8 cellular contexts compared by ENCODE assay signal in the genomic region with DNA sequence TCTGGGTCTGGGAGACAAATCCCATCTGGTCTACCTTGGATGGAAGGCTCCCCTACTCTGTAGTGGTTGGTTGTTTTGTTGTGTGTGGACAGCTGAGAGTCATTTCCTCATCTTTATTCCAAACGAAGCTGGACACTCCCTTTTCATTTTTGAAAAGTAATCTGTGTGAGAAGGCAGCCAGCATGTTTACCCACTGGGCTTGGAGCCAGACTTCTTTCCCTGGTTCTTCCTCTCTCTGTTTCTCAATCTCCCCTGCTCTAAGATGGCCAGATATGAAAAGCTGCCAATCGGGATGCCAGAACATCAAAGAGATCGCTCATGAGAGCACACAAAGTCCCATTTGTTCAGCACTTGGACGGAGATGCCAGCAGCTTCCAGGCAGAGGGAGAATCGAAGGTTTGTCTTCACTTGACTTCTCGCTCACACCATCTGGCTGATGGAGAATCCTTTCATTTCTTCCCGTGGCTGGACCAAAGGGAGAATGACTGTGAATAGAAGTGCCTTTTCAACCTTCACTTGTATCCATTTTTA.
DNase-seq lines count a peak whose midpoint lies in the region; ATAC-seq and TF ChIP-seq lines count a peak whose summit lies in the region.

No MANE protein-coding gene starts in this region.

- in situ Hi-C loops in GM23248 (cut with MboI) = loop anchor here (10.0 to 25.0 kb wide), 2 partner anchors 315 to 672 kb away; no protein-coding TSS in a partner anchor

- no peak for ATAC-seq in GM21390 (IDR thresholded peaks at IDR 0.05; ENCODE audit: unreplicated experiment)
- no peak for ATAC-seq in activated CD4-positive, CD25-positive, alpha-beta regulatory T cell treated with anti-CD3 and anti-CD28 coated beads, Interleukin-2, amount 50 U/mL, for 24 hours

- WGBS in GM23248 (ENCODE audit: low coverage in 1 of 2, low lambda C conversion rate in 2 of 2, missing lambda C conversion rate in 2 of 2), 2 experiments = 2 to 4% methylated on average over 7 of the region's 7 CpGs

- DNase-seq in GM23248 (peak; percentile 71), RPMI7951 (ENCODE audit: low read depth) (peak; percentile 99), fibroblast of lung (ENCODE audit: low read depth in 2 of 2) (peak; percentile 77 to 97), GOT3 (lab: John Stamatoyannopoulos, UW) (no peak)
- DNase-seq in stimulated activated CD4-positive, alpha-beta T cell treated with anti-CD3 and anti-CD28 coated beads, Interleukin-4, amount 100 ng/mL, for 1 hour = no peak

- no peak for TF ChIP-seq CTCF in fibroblast of lung (conservative IDR thresholded peaks at IDR 0.05 in 1 of 2, IDR thresholded peaks at IDR 0.05 in 1 of 2; ENCODE audit: low read depth in 1 of 2, low read length in 2 of 2)
- no peak for TF ChIP-seq CTCF in parathyroid adenoma (IDR thresholded peaks at IDR 0.05)

- no peaks in the 10 kb centered on the region for H4K20me1 ChIP-seq in GM23248 (ENCODE audit: insufficient read depth)
- no peaks in the 10 kb centered on the region for H4K20me1 ChIP-seq in fibroblast of lung (ENCODE audit: control insufficient read depth, extremely low read depth, insufficient read depth, low read length)

- H3K9me2 ChIP-seq in GM23248 (ENCODE audit: insufficient read depth) = no peaks in the 10 kb centered on the region

- H3K9ac ChIP-seq in GM23248 (peak overlapping the region; percentile 29), fibroblast of lung (ENCODE audit: insufficient read depth, low read length) (no peak overlapping the region), parathyroid adenoma (no peak overlapping the region)

- peaks cover 10% of the 10 kb centered on the region; the same call in 1 of the 2 replicates for H3K4me1 ChIP-seq in GM23248 (ENCODE audit: insufficient read depth)
- H3K4me1 ChIP-seq in fibroblast of lung (ENCODE audit: control insufficient read depth, extremely low read depth, insufficient read depth, low read length) = no peaks in the 10 kb centered on the region
- peaks cover 4% of the 10 kb centered on the region for H3K4me1 ChIP-seq in parathyroid adenoma

- peak overlapping the region; percentile 61 for H3K4me3 ChIP-seq in GM23248
- peak overlapping the region; percentile 38 to 67 (median 48) for H3K4me3 ChIP-seq in fibroblast of lung (replicated peaks in 1 of 4; ENCODE audit: control extremely low read depth in 1 of 4, insufficient read depth in 1 of 4, low read depth in 3 of 4, low read length in 4 of 4)
- peak overlapping the region; percentile 37 for H3K4me3 ChIP-seq in parathyroid adenoma (ENCODE audit: low read depth, low read length)

- H3K9me3 ChIP-seq in GM23248 (ENCODE audit: low read depth) (no peaks in the 10 kb centered on the region), fibroblast of lung (ENCODE audit: control insufficient read depth, insufficient read depth, low read depth, low read length) (no peaks in the 10 kb centered on the region), parathyroid adenoma (ENCODE audit: control insufficient read depth, low read length) (no peaks in the 10 kb centered on the region)

- H3K36me3 ChIP-seq in GM23248 (ENCODE audit: low read depth) (no peaks in the 10 kb centered on the region), fibroblast of lung (ENCODE audit: control insufficient read depth, insufficient read depth, low read length) (no peaks in the 10 kb centered on the region), parathyroid adenoma (ENCODE audit: control insufficient read depth, insufficient read depth, low read length) (no peaks in the 10 kb centered on the region)

- H3F3A ChIP-seq in GM23248 (ENCODE audit: insufficient read depth) = peaks cover 14% of the 10 kb centered on the region; the same call in 1 of the 2 replicates

- peak overlapping the region; percentile 17 for H3K27ac ChIP-seq in GM23248
- H3K27ac ChIP-seq in fibroblast of lung (ENCODE audit: insufficient read depth, low read length) = peak overlapping the region; percentile 54
- H3K27ac ChIP-seq in parathyroid adenoma = peak overlapping the region; percentile 42

- H2AFZ ChIP-seq in GM23248 = peak overlapping the region; percentile 73
- peak overlapping the region; percentile 73 for H2AFZ ChIP-seq in fibroblast of lung (ENCODE audit: low read length)
- peak overlapping the region; percentile 58 for H2AFZ ChIP-seq in parathyroid adenoma

- H3K4me2 ChIP-seq in GM23248 (ENCODE audit: unreplicated experiment) (peak overlapping the region; percentile 88), fibroblast of lung (ENCODE audit: extremely low read depth, insufficient read depth, low read length) (peak overlapping the region; percentile 91), parathyroid adenoma (ENCODE audit: low read length) (peak overlapping the region; percentile 57)

- H3K27me3 ChIP-seq in GM23248 (replicated peaks; ENCODE audit: insufficient read depth) (no peaks in the 10 kb centered on the region), fibroblast of lung (ENCODE audit: control insufficient read depth, insufficient read depth, low read length) (no peaks in the 10 kb centered on the region), parathyroid adenoma (ENCODE audit: control insufficient read depth, insufficient read depth, low read length) (no peaks in the 10 kb centered on the region)

- H3K79me2 ChIP-seq in GM23248 (ENCODE audit: insufficient read depth) (no peaks in the 10 kb centered on the region), fibroblast of lung (ENCODE audit: control insufficient read depth, insufficient read depth, low read length) (no peaks in the 10 kb centered on the region), parathyroid adenoma (no peaks in the 10 kb centered on the region)

Comparison
In these comparisons a context has a peak if more than half of its experiments do, and no peak if none do; other contexts are left out.
1. DNase-seq: peak in GM23248 (single experiment), RPMI7951 (single experiment) and fibroblast of lung (2 of 2); none in GOT3 (single experiment) and stimulated activated CD4-positive, alpha-beta T cell treated with anti-CD3 and anti-CD28 coated beads, Interleukin-4, amount 100 ng/mL, for 1 hour (single experiment).
2. Peak in every context shown above with its lines, with median percentiles within 50 percentile points of each other: H2AFZ ChIP-seq, H3K27ac ChIP-seq, H3K4me2 ChIP-seq and H3K4me3 ChIP-seq.